Comparison of ENCODE assay signal across 13 cellular contexts in genomic region chr12:104588048-104588942, GRCh38.
A peak's percentile ranks its signal among the peaks of the same experiment; 100 is the strongest.
DNase-seq lines count a peak whose midpoint lies in the region; ATAC-seq, FAIRE-seq and TF ChIP-seq lines count a peak whose summit lies in the region.
"Had no signal": no experiment of that assay in that cellular context is flagged by ENCODE, and none has a peak within 500 bp of the region (broad histone marks: within the 10 kb centered on the region; RNA-seq: fewer than 3 reads in every experiment).

No MANE protein-coding gene starts in this region.

- no peaks in the 10 kb centered on the region for H3K27me3 ChIP-seq in BJ (ENCODE audit: control insufficient read depth, insufficient read depth, low read length)
- H3K27me3 ChIP-seq: left lung had no signal

- no peak for TF ChIP-seq CTCF in BJ (IDR thresholded peaks at IDR 0.05; ENCODE audit: insufficient read depth, low read depth, low read length)
- TF ChIP-seq CTCF in astrocyte of the spinal cord (IDR thresholded peaks at IDR 0.05; ENCODE audit: low read depth, low read length), result no peak
- no peak for TF ChIP-seq CTCF in GM20000 (IDR thresholded peaks at IDR 0.05; ENCODE audit: extremely low read depth, missing control alignments)

- DNase-seq in BJ (ENCODE audit: low read depth) (peak; percentile 55), HTR-8/SVneo (ENCODE audit: insufficient read length, low spot score) (peak; percentile 49), astrocyte of the spinal cord (ENCODE audit: low read depth, low spot score) (peak; percentile 77), left kidney (ENCODE audit: low read depth, low spot score) (peak; percentile 75), GM20000 (ENCODE audit: low spot score) (no peak), inferior parietal cortex (ENCODE audit: extremely low spot score) (no peak), left cardiac atrium (no peak)
- DNase-seq: activated B cell treated with CpG ODN at 0.5 μM for 24 hours; activated naive CD4-positive, alpha-beta T cell treated with anti-CD3 and anti-CD28 coated beads, Interleukin-2, amount 10 ng/mL, durations not matched to agents 7 days and 5 days; CD8-positive, alpha-beta T cell; left lung; NCI-H1105 had no signal

- in situ Hi-C loops in astrocyte of the spinal cord (cut with HindIII; ENCODE audit: low sequenced_read_pairs), result no loop called here

- intact Hi-C loops in left cardiac atrium (cut with DNase I), result no loop called here

- no peak for ATAC-seq in HG03520 (IDR thresholded peaks at IDR 0.05; ENCODE audit: unreplicated experiment)
- no peak for ATAC-seq in left cardiac atrium
- ATAC-seq: CD8-positive, alpha-beta T cell; left lung had no signal

- H3K36me3 ChIP-seq in BJ (ENCODE audit: control insufficient read depth, insufficient read depth, low read length), result no peaks in the 10 kb centered on the region
- H3K36me3 ChIP-seq: left lung had no signal

- CTCF ChIA-PET in BJ (lab: Yijun Ruan, JAX), result interaction anchor here (1.1 kb wide), 1 partner anchor 15 kb away, joined by 5 read pairs; no protein-coding TSS in a partner anchor

- POLR2A ChIA-PET in BJ (lab: Charles Lee), result no interaction called here

- no peak overlapping the region for H3K4me3 ChIP-seq in BJ (ENCODE audit: low read depth, low read length)
- no peak overlapping the region for H3K4me3 ChIP-seq in astrocyte of the spinal cord (ENCODE audit: low read depth, low read length)
- H3K4me3 ChIP-seq: left lung had no signal

- no peak for FAIRE-seq in HTR-8/SVneo (lab: Jason Lieb, UNC)

Comparison
In these comparisons a context has a peak if more than half of its experiments do, and no peak if none do; other contexts are left out.
1. DNase-seq: peak in BJ (single experiment), HTR-8/SVneo (single experiment), astrocyte of the spinal cord (single experiment) and left kidney (single experiment); none in GM20000 (single experiment), inferior parietal cortex (single experiment) and left cardiac atrium (single experiment).